Comparison of ENCODE assay signal across 22 cellular contexts in the genomic region with DNA sequence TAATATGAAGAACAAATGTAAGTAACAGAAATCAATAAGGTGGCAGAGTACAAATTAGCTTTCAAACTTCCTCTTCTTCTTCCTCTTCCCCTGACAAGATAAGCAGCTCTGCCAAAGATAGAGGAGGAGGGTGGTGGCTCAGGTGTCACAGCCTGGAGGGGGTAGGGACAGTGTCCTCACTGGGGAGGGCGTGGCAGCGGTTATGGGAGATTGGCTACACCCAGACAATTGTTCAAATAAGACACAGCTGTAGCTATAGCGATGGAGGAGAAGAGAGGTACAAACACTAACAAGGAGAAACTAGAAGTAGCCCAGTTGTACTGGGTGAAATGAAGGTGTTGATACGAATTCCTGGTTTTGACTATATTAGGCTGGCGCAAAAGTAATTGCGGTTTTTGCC.
"Had no signal": no experiment of that assay in that cellular context is flagged by ENCODE, and none has a peak within 500 bp of the region (broad histone marks: within the 10 kb centered on the region; RNA-seq: fewer than 3 reads in every experiment).

No MANE protein-coding gene starts in this region.

- H3K36me3 Mint-ChIP-seq: immature natural killer cell, memory B cell, naive B cell had no signal

- H3K4me3 ChIP-seq: esophagus squamous epithelium, gastroesophageal sphincter, left ventricle myocardium inferior, lower lobe of right lung, pancreas, smooth muscle cell, suprapubic skin, thyroid gland, upper lobe of left lung, uterus had no signal

- H3K4me1 Mint-ChIP-seq: immature natural killer cell, memory B cell, naive B cell, nephron had no signal

- H3K4me2 ChIP-seq: smooth muscle cell had no signal

- H3K4me3 Mint-ChIP-seq: immature natural killer cell, memory B cell, naive B cell, nephron had no signal

- H3K27ac Mint-ChIP-seq: immature natural killer cell, memory B cell, naive B cell, nephron, progenitor cell of endocrine pancreas had no signal

- H3K27ac ChIP-seq: esophagus squamous epithelium, gastroesophageal sphincter, left ventricle myocardium inferior, lower lobe of right lung, pancreas, suprapubic skin, upper lobe of left lung, uterus had no signal

- H3K27me3 ChIP-seq: esophagus squamous epithelium, gastroesophageal sphincter, pancreas, suprapubic skin, thyroid gland, upper lobe of left lung, uterus had no signal

- H3K27me3 Mint-ChIP-seq: memory B cell had no signal

- ATAC-seq: gastroesophageal sphincter, lower lobe of right lung, pancreas, right cardiac atrium had no signal

- H3K4me1 ChIP-seq: esophagus squamous epithelium, gastroesophageal sphincter, left ventricle myocardium inferior, lower lobe of right lung, pancreas, suprapubic skin, upper lobe of left lung, uterus had no signal

- H3K9me3 ChIP-seq: esophagus squamous epithelium, gastroesophageal sphincter, left ventricle myocardium inferior, lower lobe of right lung, pancreas, suprapubic skin, thyroid gland, upper lobe of left lung, uterus had no signal

- DNase-seq: dermis blood vessel endothelial cell; esophagus squamous epithelium; foreskin fibroblast; immature natural killer cell; left ventricle myocardium inferior; lower lobe of right lung; midbrain; naive B cell; occipital lobe; pancreas; right cardiac atrium; stimulated activated CD4-positive, alpha-beta T cell treated with anti-CD3 and anti-CD28 coated beads, Interleukin-2, amount 100 ng/mL, for 48 hours; stimulated activated naive CD4-positive, alpha-beta T cell treated with Interleukin-2 at 50 U/mL for 16 hours; thyroid gland; upper lobe of left lung; uterus had no signal

- H3K9me3 Mint-ChIP-seq: immature natural killer cell, memory B cell, naive B cell, nephron had no signal

- H3K36me3 ChIP-seq: esophagus squamous epithelium, gastroesophageal sphincter, left ventricle myocardium inferior, lower lobe of right lung, pancreas, suprapubic skin, thyroid gland, upper lobe of left lung, uterus had no signal
